19 cellular contexts compared by ENCODE assay signal in the genomic region with DNA sequence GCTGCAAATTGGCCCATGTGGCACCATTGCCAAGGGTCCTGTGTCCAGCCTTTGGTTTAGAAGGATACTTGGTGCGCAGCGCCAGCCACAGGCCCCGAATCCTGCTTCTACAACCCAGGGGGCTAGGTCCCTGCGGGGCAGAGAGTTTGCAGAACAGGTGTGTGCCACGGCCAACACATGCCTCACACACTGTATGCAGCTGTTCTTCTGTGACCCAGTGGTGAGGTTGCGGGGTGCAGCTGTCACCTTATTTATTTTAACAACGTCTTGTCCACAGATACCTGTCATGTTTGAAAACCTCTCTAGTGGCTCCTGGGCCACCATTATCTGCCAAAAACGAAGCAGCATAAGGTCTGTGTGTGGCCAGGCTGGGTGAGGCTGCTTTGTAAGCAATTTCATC. TPM values are rescaled to one million over a fixed set of nuclear protein-coding genes. Genes with fewer than 3 reads are reported as not detected.
"Had no signal": no experiment of that assay in that cellular context is flagged by ENCODE, and none has a peak within 500 bp of the region (broad histone marks: within the 10 kb centered on the region; RNA-seq: fewer than 3 reads in every experiment).

No MANE protein-coding gene starts in this region.

- H3K4me1 ChIP-seq: body of pancreas, pancreas, sigmoid colon, uterus had no signal

- H3K27me3 ChIP-seq: body of pancreas, hepatocyte, uterus had no signal

- ATAC-seq: activated T-cell treated with anti-CD3 and anti-CD28 coated beads, Interleukin-2, amount 50 U/mL, for 72 hours; body of pancreas; esophagus mucosa; naive thymus-derived CD4-positive, alpha-beta T cell; pancreas had no signal

- H3K4me3 ChIP-seq: body of pancreas, coronary artery, hepatocyte, pancreas, sigmoid colon, uterus had no signal

- DNase-seq: activated CD4-positive, alpha-beta memory T cell treated with anti-CD3 and anti-CD28 coated beads, Interleukin-2, amount 10 ng/mL, durations not matched to agents 7 days and 5 days; activated CD4-positive, alpha-beta T cell treated with anti-CD3 and anti-CD28 coated beads for 4 hours; activated CD8-positive, alpha-beta memory T cell treated with anti-CD3 and anti-CD28 coated beads, Interleukin-2, amount 50 U/mL, for 4 hours; activated naive CD8-positive, alpha-beta T cell treated with anti-CD3 and anti-CD28 coated beads for 36 hours; activated T-cell treated with anti-CD3 and anti-CD28 coated beads, Interleukin-2, amount 50 U/mL, for 72 hours; amygdala; body of pancreas; central memory CD4-positive, alpha-beta T cell; islet precursor cell; mammary epithelial cell; naive thymus-derived CD4-positive, alpha-beta T cell; pancreas; sigmoid colon; stimulated activated CD4-positive, alpha-beta T cell treated with anti-CD3 and anti-CD28 coated beads, Interleukin-12 subunit alpha, Interleukin-12 subunit beta, amount 100 ng/mL, for 4 hours; stimulated activated CD4-positive, alpha-beta T cell treated with anti-CD3 and anti-CD28 coated beads, Interleukin-2, amount 100 ng/mL, for 24 hours; uterus had no signal

- H3K36me3 ChIP-seq: pancreas, sigmoid colon, uterus had no signal

- H3K27ac ChIP-seq: body of pancreas, coronary artery, hepatocyte, pancreas, sigmoid colon, uterus had no signal

- H3K9me3 ChIP-seq: body of pancreas, pancreas, sigmoid colon, uterus had no signal

RNA-seq across cellular contexts. Expression of a gene that starts 11.6 kb away (rescaled TPM):
- total RNA-seq: activated CD4-positive, alpha-beta memory T cell treated with anti-CD3 and anti-CD28 coated beads, Interleukin-2, amount 10 ng/mL, durations not matched to agents 7 days and 5 days had no signal
